9 cellular contexts compared by ENCODE assay signal in the genomic region with DNA sequence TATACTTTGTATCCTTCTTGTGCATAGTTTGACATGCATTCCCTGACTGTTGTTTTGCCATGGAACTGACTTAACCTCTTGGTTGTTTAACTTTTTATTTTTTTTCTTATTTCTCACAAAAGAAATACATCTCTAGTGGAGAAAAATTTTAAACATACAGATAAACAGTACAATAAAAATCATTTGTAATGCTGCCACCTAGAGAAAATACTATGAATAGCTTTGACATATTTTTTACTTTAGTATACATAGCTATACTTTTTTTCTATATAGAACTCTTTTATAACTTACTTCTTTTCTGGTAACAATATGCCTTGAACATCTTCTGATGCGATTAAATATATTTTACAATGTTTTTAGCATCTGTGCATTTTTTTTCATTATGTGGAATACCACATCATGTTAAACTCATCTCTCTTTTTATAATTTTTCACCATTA.
DNase-seq lines count a peak whose midpoint lies in the region; ATAC-seq and TF ChIP-seq lines count a peak whose summit lies in the region.
"Had no signal": no experiment of that assay in that cellular context is flagged by ENCODE, and none has a peak within 500 bp of the region (broad histone marks: within the 10 kb centered on the region; RNA-seq: fewer than 3 reads in every experiment).

No MANE protein-coding gene starts in this region.

- peaks cover 8% of the 10 kb centered on the region for H3K9me3 Mint-ChIP-seq in mesothelial cell of epicardium
- peaks cover 6% of the 10 kb centered on the region for H3K9me3 Mint-ChIP-seq in stimulated activated effector memory CD8-positive, alpha-beta T cell treated with anti-CD3 and anti-CD28 coated beads, Interleukin-12 subunit alpha, Interleukin-12 subunit beta, amount 100 ng/mL, for 72 hours

- H3K27me3 ChIP-seq in mammary epithelial cell (ENCODE audit: insufficient read depth, low read length) (no peaks in the 10 kb centered on the region), left lung (no peaks in the 10 kb centered on the region)

- DNase-seq in mammary epithelial cell (peak; percentile 4), mesothelial cell of epicardium (ENCODE audit: low spot score in 2 of 2, unreplicated experiment in 2 of 2) (no peak), left lung (no peak)
- no peak for DNase-seq in stimulated activated effector memory CD8-positive, alpha-beta T cell treated with anti-CD3 and anti-CD28 coated beads, Interleukin-12 subunit alpha, Interleukin-12 subunit beta, amount 100 ng/mL, for 72 hours (ENCODE audit: low spot score in 2 of 2)
- DNase-seq in stimulated activated CD4-positive, alpha-beta T cell treated with anti-CD3 and anti-CD28 coated beads, Interleukin-1b, Interleukin-23, amount 100 ng/mL, for 48 hours: no peak
- DNase-seq: NCI-H524 treated with DMSO at 0.1 percent for 48 hours had no signal

- in situ Hi-C loops in mammary epithelial cell (cut with MboI; ENCODE audit: low sequenced_read_pairs in 2 of 2): loop anchor here (5.0 kb wide), 2 partner anchors 41 to 256 kb away; no protein-coding TSS in a partner anchor

- peak overlapping the region; percentile 2 for H2AFZ ChIP-seq in mammary epithelial cell (ENCODE audit: low read depth, low read length)

- TF ChIP-seq CTCF in C4-2B (conservative IDR thresholded peaks at IDR 0.05) (peak; percentile 81), LNCAP (IDR thresholded peaks at IDR 0.05) (peak; percentile 67), mammary epithelial cell (conservative IDR thresholded peaks at IDR 0.05 in 1 of 2, IDR thresholded peaks at IDR 0.05 in 1 of 2; ENCODE audit: extremely low read depth in 1 of 2, insufficient read depth in 1 of 2, low read depth in 1 of 2, low read length in 2 of 2) (peak; percentile 35 to 43), mesothelial cell of epicardium (IDR thresholded peaks at IDR 0.05; ENCODE audit: unreplicated experiment) (peak; percentile 70), left lung (IDR thresholded peaks at IDR 0.05) (peak in 1 of 2 donors; percentile 35)

- no peaks in the 10 kb centered on the region for H3K79me2 ChIP-seq in mammary epithelial cell (ENCODE audit: insufficient read depth, low read length)

- no peak overlapping the region for H3K4me3 ChIP-seq in mammary epithelial cell (replicated peaks in 1 of 3; ENCODE audit: insufficient read depth in 1 of 3, low read depth in 2 of 3, low read length in 3 of 3)
- no peak overlapping the region for H3K4me3 ChIP-seq in left lung

- H3K27ac Mint-ChIP-seq in mesothelial cell of epicardium: peak overlapping the region; percentile 91
- no peak overlapping the region for H3K27ac Mint-ChIP-seq in stimulated activated effector memory CD8-positive, alpha-beta T cell treated with anti-CD3 and anti-CD28 coated beads, Interleukin-12 subunit alpha, Interleukin-12 subunit beta, amount 100 ng/mL, for 72 hours

- no TSS peak for BruUV-seq in mammary epithelial cell (replicated peaks; lab: Mats Ljungman, UMichigan)

- no peak for ATAC-seq in stimulated activated effector memory CD8-positive, alpha-beta T cell treated with anti-CD3 and anti-CD28 coated beads, Interleukin-12 subunit alpha, Interleukin-12 subunit beta, amount 100 ng/mL, for 72 hours
- ATAC-seq in left lung: no peak
- ATAC-seq in HG02571 (IDR thresholded peaks at IDR 0.05; ENCODE audit: unreplicated experiment): no peak

- H3K36me3 Mint-ChIP-seq in mesothelial cell of epicardium: peaks cover 4% of the 10 kb centered on the region
- no peaks in the 10 kb centered on the region for H3K36me3 Mint-ChIP-seq in stimulated activated effector memory CD8-positive, alpha-beta T cell treated with anti-CD3 and anti-CD28 coated beads, Interleukin-12 subunit alpha, Interleukin-12 subunit beta, amount 100 ng/mL, for 72 hours

- no peak overlapping the region for H3K4me2 ChIP-seq in mammary epithelial cell (ENCODE audit: insufficient read depth, low read depth, low read length)

- H3K9me3 ChIP-seq in mammary epithelial cell (replicated peaks; ENCODE audit: insufficient read depth, low read length) (no peaks in the 10 kb centered on the region), left lung (no peaks in the 10 kb centered on the region)

- H3K27ac ChIP-seq in C4-2B (no peak overlapping the region), mammary epithelial cell (ENCODE audit: insufficient read depth, low read depth, low read length) (peak overlapping the region; percentile 10), left lung (no peak overlapping the region)

- intact Hi-C loops in mammary epithelial cell (cut with micrococcal nuclease): loop anchor here (1.0 to 5.0 kb wide), 8 partner anchors 44 to 581 kb away; a partner anchor contains a TSS
- intact Hi-C loops in left lung (cut with DNase I): no loop called here

- H3K36me3 ChIP-seq in mammary epithelial cell (ENCODE audit: insufficient read depth, low read length) (no peaks in the 10 kb centered on the region), left lung (no peaks in the 10 kb centered on the region)

- dilution Hi-C loops in mammary epithelial cell (cut with HindIII; ENCODE audit: low sequenced_read_pairs): no loop called here

- no peak overlapping the region for H3K9ac ChIP-seq in mammary epithelial cell (ENCODE audit: insufficient read depth, low read length)

- H3K27me3 Mint-ChIP-seq in mesothelial cell of epicardium (ENCODE audit: low read depth): no peaks in the 10 kb centered on the region

- WGBS in mammary epithelial cell (ENCODE audit: low coverage, missing lambda C conversion rate): 0% methylated on average over 1 of the region's 1 CpG

- H3K4me1 ChIP-seq in mammary epithelial cell (ENCODE audit: insufficient read depth, low read length) (peaks cover 25% of the 10 kb centered on the region), left lung (no peaks in the 10 kb centered on the region)

- H3K4me3 Mint-ChIP-seq in mesothelial cell of epicardium: no peak overlapping the region
- H3K4me3 Mint-ChIP-seq in stimulated activated effector memory CD8-positive, alpha-beta T cell treated with anti-CD3 and anti-CD28 coated beads, Interleukin-12 subunit alpha, Interleukin-12 subunit beta, amount 100 ng/mL, for 72 hours: no peak overlapping the region

- peaks cover 52% of the 10 kb centered on the region for H3K4me1 Mint-ChIP-seq in mesothelial cell of epicardium
- no peaks in the 10 kb centered on the region for H3K4me1 Mint-ChIP-seq in stimulated activated effector memory CD8-positive, alpha-beta T cell treated with anti-CD3 and anti-CD28 coated beads, Interleukin-12 subunit alpha, Interleukin-12 subunit beta, amount 100 ng/mL, for 72 hours

- CTCF ChIA-PET in mammary epithelial cell (lab: Charles Lee; ENCODE audit: low non-redundant PET): interaction anchor here (0.5 to 1.0 kb wide), 10 partner anchors 41 to 1093 kb away, joined by 3 to 7 read pairs (median 4); a partner anchor contains a TSS

- no peaks in the 10 kb centered on the region for H4K20me1 ChIP-seq in mammary epithelial cell (ENCODE audit: insufficient read depth, low read length)
